ENCODE assay signal across 8 cellular contexts in genomic region chr16:66935319-66936011, GRCh38. TPM values are rescaled to one million over a fixed set of nuclear protein-coding genes. Genes with fewer than 3 reads are reported as not detected.
A peak's percentile ranks its signal among the peaks of the same experiment; 100 is the strongest.
DNase-seq lines count a peak whose midpoint lies in the region; FAIRE-seq and TF ChIP-seq lines count a peak whose summit lies in the region.

Gene CES2 (plus strand): TSS chr16:66935516. CDS start chr16:66935636, 120 bp downstream.

- no peak for DNase-seq in CD14-positive monocyte (ENCODE audit: low spot score)
- DNase-seq in LNCaP clone FGC (ENCODE audit: low read depth): no peak
- DNase-seq in mammary epithelial cell: peak; percentile 85
- DNase-seq in keratinocyte (ENCODE audit: low read depth, low spot score): peak; percentile 57
- DNase-seq in smooth muscle cell (lab: John Stamatoyannopoulos, UW; ENCODE audit: unreplicated experiment): no peak
- DNase-seq in D721Med (ENCODE audit: insufficient read length, low spot score): no peak
- DNase-seq in activated CD4-positive, alpha-beta T cell treated with anti-CD3 and anti-CD28 coated beads for 4 hours: no peak
- DNase-seq in NCI-H446 treated with DMSO at 0.1 percent for 48 hours (lab: John Stamatoyannopoulos, UW): no peak

- no TSS peak for BruUV-seq in mammary epithelial cell (replicated peaks; lab: Mats Ljungman, UMichigan)

- H3K4me1 ChIP-seq in mammary epithelial cell (ENCODE audit: insufficient read depth, low read length): peaks cover 12% of the 10 kb centered on the region
- H3K4me1 ChIP-seq in keratinocyte (ENCODE audit: control insufficient read depth, extremely low read depth, insufficient read depth, low read length): peaks cover 18% of the 10 kb centered on the region
- H3K4me1 ChIP-seq in smooth muscle cell (ENCODE audit: low read depth): peaks cover 16% of the 10 kb centered on the region

- H3K27ac ChIP-seq in mammary epithelial cell (ENCODE audit: insufficient read depth, low read depth, low read length) (peak within 1 kb of the TSS; percentile 92), keratinocyte (ENCODE audit: control insufficient read depth, insufficient read depth, low read length) (peak within 1 kb of the TSS; percentile 76), smooth muscle cell (ENCODE audit: low read depth) (peak within 1 kb of the TSS; percentile 80)

- H3K9me1 ChIP-seq in keratinocyte (ENCODE audit: control insufficient read depth, extremely low read depth, insufficient read depth, low read length): peaks cover 5% of the 10 kb centered on the region

- H3K27me3 ChIP-seq in mammary epithelial cell (ENCODE audit: insufficient read depth, low read length) (no peaks in the 10 kb centered on the region), keratinocyte (ENCODE audit: control insufficient read depth, extremely low read depth, insufficient read depth, low read length) (no peaks in the 10 kb centered on the region), smooth muscle cell (ENCODE audit: low read depth) (no peaks in the 10 kb centered on the region)

- 1% methylated on average over 16 of the region's 44 CpGs for WGBS in mammary epithelial cell (ENCODE audit: low coverage, missing lambda C conversion rate)
- WGBS in smooth muscle cell (ENCODE audit: low lambda C conversion rate): 61% methylated on average over 43 of the region's 44 CpGs

- H3K4me2 ChIP-seq in mammary epithelial cell (ENCODE audit: insufficient read depth, low read depth, low read length) (peak within 1 kb of the TSS; percentile 93), keratinocyte (ENCODE audit: control insufficient read depth, extremely low read depth, insufficient read depth, low read depth, low read length) (peak within 1 kb of the TSS; percentile 94), smooth muscle cell (peak within 1 kb of the TSS; percentile 93)

- dilution Hi-C loops in mammary epithelial cell (cut with HindIII; ENCODE audit: low sequenced_read_pairs): loop anchor here (5.0 kb wide), 2 partner anchors 38 to 42 kb away; no protein-coding TSS in a partner anchor
- dilution Hi-C loops in keratinocyte (cut with MboI; ENCODE audit: extremely low pct_ligation_motif_present, low sequenced_read_pairs): no loop called here

- in situ Hi-C loops in mammary epithelial cell (cut with MboI; ENCODE audit: low sequenced_read_pairs in 2 of 2): no loop called here

- H3K4me3 ChIP-seq in LNCaP clone FGC (ENCODE audit: low read depth, low read length): peak within 1 kb of the TSS; percentile 98
- peak within 1 kb of the TSS; percentile 66 to 94 (median 86) for H3K4me3 ChIP-seq in mammary epithelial cell (replicated peaks in 1 of 3; ENCODE audit: insufficient read depth in 1 of 3, low read depth in 2 of 3, low read length in 3 of 3)
- H3K4me3 ChIP-seq in keratinocyte (ENCODE audit: control insufficient read depth in 2 of 3, extremely low read depth in 1 of 3, insufficient read depth in 2 of 3, low read depth in 1 of 3, low read length in 3 of 3): peak within 1 kb of the TSS; percentile 72 to 86 (median 77)
- peak within 1 kb of the TSS; percentile 83 for H3K4me3 ChIP-seq in smooth muscle cell

- peaks cover 0 to 2% (median 0%) of the 10 kb centered on the region in 7 donors for H3K9me3 Mint-ChIP-seq in CD14-positive monocyte

- H4K20me1 ChIP-seq in mammary epithelial cell (ENCODE audit: insufficient read depth, low read length) (no peaks in the 10 kb centered on the region), keratinocyte (ENCODE audit: control insufficient read depth, extremely low read depth, insufficient read depth, low read length) (peaks cover 8% of the 10 kb centered on the region), smooth muscle cell (ENCODE audit: low read depth) (peaks cover 29% of the 10 kb centered on the region)

- peaks cover 51% of the 10 kb centered on the region for H3K4me1 Mint-ChIP-seq in CD14-positive monocyte

- no peaks in the 10 kb centered on the region for H3F3A ChIP-seq in smooth muscle cell (ENCODE audit: low read depth)

- peak; percentile 89 for FAIRE-seq in keratinocyte (lab: Jason Lieb, UNC)
- FAIRE-seq in D721Med (lab: Jason Lieb, UNC): no peak

- peaks cover 0 to 2% (median 1%) of the 10 kb centered on the region in 3 donors for H3K27me3 Mint-ChIP-seq in CD14-positive monocyte (ENCODE audit: low read depth in 3 of 3)

- H3K9ac ChIP-seq in mammary epithelial cell (ENCODE audit: insufficient read depth, low read length) (peak within 1 kb of the TSS; percentile 96), keratinocyte (ENCODE audit: control insufficient read depth, extremely low read depth, insufficient read depth, low read length) (peak within 1 kb of the TSS; percentile 95), smooth muscle cell (ENCODE audit: low read depth) (peak within 1 kb of the TSS; percentile 95)

- peak within 1 kb of the TSS; percentile 63 for H2AFZ ChIP-seq in mammary epithelial cell (ENCODE audit: low read depth, low read length)
- H2AFZ ChIP-seq in keratinocyte (ENCODE audit: control insufficient read depth, low read length): peak within 1 kb of the TSS; percentile 87
- H2AFZ ChIP-seq in smooth muscle cell (ENCODE audit: low read depth): peak within 1 kb of the TSS; percentile 64

- peak within 1 kb of the TSS; percentile 91 to 97 (median 94) for H3K27ac Mint-ChIP-seq in CD14-positive monocyte

- H3K79me2 ChIP-seq in mammary epithelial cell (ENCODE audit: insufficient read depth, low read length): peaks cover 83% of the 10 kb centered on the region
- peaks cover 52% of the 10 kb centered on the region for H3K79me2 ChIP-seq in keratinocyte (ENCODE audit: control insufficient read depth, insufficient read depth, low read length)
- peaks cover 25% of the 10 kb centered on the region for H3K79me2 ChIP-seq in smooth muscle cell (ENCODE audit: low read depth)

- intact Hi-C loops in CD14-positive monocyte (cut with micrococcal nuclease): no loop called here
- intact Hi-C loops in mammary epithelial cell (cut with micrococcal nuclease): loop anchor here (1.0 kb wide), 2 partner anchors 12 to 40 kb away; no protein-coding TSS in a partner anchor

- TF ChIP-seq CTCF in CD14-positive monocyte (IDR thresholded peaks at IDR 0.05): no peak
- TF ChIP-seq CTCF in LNCaP clone FGC (IDR thresholded peaks at IDR 0.05; ENCODE audit: control insufficient read depth, extremely low read depth, insufficient read depth): no peak
- TF ChIP-seq CTCF in mammary epithelial cell (conservative IDR thresholded peaks at IDR 0.05 in 1 of 2, IDR thresholded peaks at IDR 0.05 in 1 of 2; ENCODE audit: extremely low read depth in 1 of 2, insufficient read depth in 1 of 2, low read depth in 1 of 2, low read length in 2 of 2): no peak
- no peak for TF ChIP-seq CTCF in keratinocyte (optimal IDR thresholded peaks at IDR 0.05 in 1 of 3, IDR thresholded peaks at IDR 0.05 in 1 of 3, conservative IDR thresholded peaks at IDR 0.05 in 1 of 3; ENCODE audit: extremely low read depth in 1 of 3, insufficient read depth in 2 of 3, low read length in 3 of 3)
- no peak for TF ChIP-seq CTCF in smooth muscle cell (IDR thresholded peaks at IDR 0.05; ENCODE audit: borderline replicate concordance, insufficient read depth, poor library complexity, severe bottlenecking)
- TF ChIP-seq CTCF in D721Med (IDR thresholded peaks at IDR 0.05; ENCODE audit: insufficient read depth, missing control alignments): no peak

- peaks cover 46 to 62% of the 10 kb centered on the region in 2 donors for H3K36me3 Mint-ChIP-seq in CD14-positive monocyte

- CTCF ChIA-PET in mammary epithelial cell (lab: Charles Lee; ENCODE audit: low non-redundant PET): no interaction called here

- H3K9me3 ChIP-seq in mammary epithelial cell (replicated peaks; ENCODE audit: insufficient read depth, low read length): no peaks in the 10 kb centered on the region
- no peaks in the 10 kb centered on the region for H3K9me3 ChIP-seq in keratinocyte (ENCODE audit: control insufficient read depth, low read depth, low read length)
- H3K9me3 ChIP-seq in smooth muscle cell (replicated peaks; ENCODE audit: low read depth): no peaks in the 10 kb centered on the region

- peak within 1 kb of the TSS; percentile 96 to 97 for H3K4me3 Mint-ChIP-seq in CD14-positive monocyte

- H3K36me3 ChIP-seq in mammary epithelial cell (ENCODE audit: insufficient read depth, low read length): peaks cover 13% of the 10 kb centered on the region
- H3K36me3 ChIP-seq in keratinocyte (ENCODE audit: control insufficient read depth in 2 of 2, extremely low read depth in 1 of 2, insufficient read depth in 2 of 2, low read length in 2 of 2): peaks cover 27 to 36% of the 10 kb centered on the region in 2 experiments
- no peaks in the 10 kb centered on the region for H3K36me3 ChIP-seq in smooth muscle cell (ENCODE audit: low read depth)

RNA-seq across cellular contexts. Expression of gene CES2, which starts in this region (rescaled TPM):
- polyA plus RNA-seq in CD14-positive monocyte: 10 to 100 TPM; 14.0 to 23.2 TPM
- 100 to 1,000 TPM; 110 to 130 TPM for total RNA-seq in mammary epithelial cell
- 95.4 TPM for polyA plus RNA-seq in mammary epithelial cell
- 97.2 TPM for polyA minus RNA-seq in mammary epithelial cell
- 37.5 to 93.4 TPM (median 41.6 TPM) in 3 replicates for polyA plus RNA-seq in keratinocyte
- polyA plus RNA-seq in keratinocyte (2011; ENCODE audit: low read depth): 52.3 TPM
- 25.3 and 38.7 TPM in 2 replicates for polyA plus RNA-seq in keratinocyte (2011; cell fraction: cytosol; rRNA removed)
- polyA plus RNA-seq in keratinocyte (2011; cell fraction: nucleus; rRNA removed): 87.7 and 87.8 TPM in 2 replicates
- 35.9 and 108 TPM in 2 replicates for polyA plus RNA-seq in keratinocyte (2012; ENCODE audit: low replicate concordance)
- 40.6 to 65.9 TPM (median 45.8 TPM) in 3 replicates for polyA minus RNA-seq in keratinocyte
- 83.6 TPM for polyA minus RNA-seq in keratinocyte (2011; cell fraction: cytosol; rRNA and poly(A)+ RNA removed)
- 65.7 and 100 TPM in 2 replicates for polyA minus RNA-seq in keratinocyte (2011; cell fraction: nucleus; rRNA and poly(A)+ RNA removed)
- 12.1 and 15.7 TPM in 2 replicates for total RNA-seq in smooth muscle cell
- polyA plus RNA-seq in smooth muscle cell: 26.9 and 34.3 TPM in 2 replicates

Comparison
In these comparisons a context has a peak if more than half of its experiments do, and no peak if none do; other contexts are left out.
1. DNase-seq: peak in mammary epithelial cell (single experiment) and keratinocyte (single experiment); none in CD14-positive monocyte (single experiment), LNCaP clone FGC (single experiment), smooth muscle cell (single experiment), D721Med (single experiment), activated CD4-positive, alpha-beta T cell treated with anti-CD3 and anti-CD28 coated beads for 4 hours (0 of 2) and NCI-H446 treated with DMSO at 0.1 percent for 48 hours (single experiment).
2. Peak in every context shown above with its lines, with median percentiles within 50 percentile points of each other: H3K4me3 ChIP-seq, H2AFZ ChIP-seq, H3K27ac ChIP-seq, H3K4me2 ChIP-seq and H3K9ac ChIP-seq.